Comparison of ENCODE assay signal across 8 cellular contexts in the genomic region with DNA sequence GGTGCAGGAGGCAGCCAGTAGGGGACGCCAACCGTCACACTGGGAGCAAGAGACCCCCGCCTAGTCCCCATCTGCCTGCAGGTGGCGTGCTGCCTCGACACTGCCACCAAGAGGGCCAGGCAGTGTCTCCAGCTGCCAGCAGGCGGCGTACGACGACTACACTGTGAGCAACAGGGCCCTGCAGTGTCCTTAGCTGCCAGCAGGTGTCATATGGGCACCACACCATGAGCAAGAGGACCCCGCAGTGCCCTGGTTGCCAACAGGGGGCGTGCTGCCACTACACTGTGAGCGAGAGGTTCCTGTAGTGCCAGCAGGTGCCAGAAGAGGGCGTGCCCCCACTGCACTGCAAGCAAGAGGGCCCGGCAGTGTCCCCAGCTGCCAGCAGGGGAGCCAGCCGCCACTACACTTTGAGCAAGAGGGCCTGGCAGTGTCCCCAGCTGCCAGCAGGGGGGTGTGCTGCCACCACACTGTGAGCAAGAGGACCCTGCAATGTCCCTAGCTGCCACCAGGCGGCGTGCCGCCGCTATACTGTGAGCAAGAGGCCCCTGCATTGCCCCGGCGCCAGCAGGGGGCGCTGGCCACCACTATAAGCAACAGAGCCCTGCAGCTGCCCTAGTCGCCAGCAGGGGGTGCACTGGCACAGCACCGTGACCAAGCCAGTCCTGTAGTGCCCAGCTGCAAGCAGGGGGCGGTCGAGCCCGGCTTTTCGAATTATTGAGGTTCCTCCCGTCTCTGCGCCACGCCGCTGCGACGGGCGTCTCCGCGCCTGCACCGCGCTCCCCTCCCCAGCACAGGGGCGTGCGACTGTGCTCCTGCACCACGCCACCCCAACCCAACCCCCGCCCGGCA. TPM values are rescaled to one million over a fixed set of nuclear protein-coding genes. Genes with fewer than 3 reads are reported as not detected.
DNase-seq lines count a peak whose midpoint lies in the region; ATAC-seq and TF ChIP-seq lines count a peak whose summit lies in the region.
"Not testable (repeated sequence)": the region's sequence is repeated elsewhere in the genome, so short reads cannot be mapped to it uniquely, and the experiment has no call there.

No MANE protein-coding gene starts in this region.

- not testable (repeated sequence) for H3K4me1 ChIP-seq in esophagus squamous epithelium

- H3K4me2 ChIP-seq in neural cell (ENCODE audit: low read length) = not testable (repeated sequence)

- not testable (repeated sequence) for H3K36me3 ChIP-seq in esophagus squamous epithelium; neural cell (ENCODE audit: insufficient read depth, low read length)

- H3K79me2 ChIP-seq in neural cell (replicated peaks; ENCODE audit: insufficient read depth, low read length) = not testable (repeated sequence)

- DNase-seq in ELR (ENCODE audit: low read depth) (peak; percentile 54), RKO (ENCODE audit: low spot score) (peak; percentile 85)
- peak; percentile 78 for DNase-seq in activated T-cell treated with anti-CD3 and anti-CD28 coated beads, Interleukin-2, amount 50 U/mL, for 1 hour
- DNase-seq in esophagus squamous epithelium (lab: John Stamatoyannopoulos, UW) = not testable (repeated sequence)
- DNase-seq in stimulated activated naive CD4-positive, alpha-beta T cell (lab: John Stamatoyannopoulos, UW) = peak; percentile 58 to 83 (median 71)

- not testable (repeated sequence) for H3F3A ChIP-seq in neural cell (ENCODE audit: insufficient read depth, low read length, poor library complexity, severe bottlenecking)

- not testable (repeated sequence) for H3K27me3 ChIP-seq in esophagus squamous epithelium; neural cell (ENCODE audit: insufficient read depth, low read depth, low read length)

- H3K9me3 ChIP-seq in esophagus squamous epithelium; neural cell (ENCODE audit: low read length): not testable (repeated sequence)

- intact Hi-C loops in esophagus squamous epithelium (cut with DNase I) = not testable (repeated sequence)

- TF ChIP-seq POLR2A in esophagus squamous epithelium (IDR thresholded peaks at IDR 0.05) = not testable (repeated sequence)

- H3K27ac ChIP-seq in esophagus squamous epithelium; neural cell (ENCODE audit: low read length): not testable (repeated sequence)

- not testable (repeated sequence) for H2AFZ ChIP-seq in neural cell (ENCODE audit: low read depth, low read length)

- ATAC-seq in GM21737 (IDR thresholded peaks at IDR 0.05; ENCODE audit: unreplicated experiment) = peak; percentile 94

- 79 to 93% methylated on average over 13 to 17 of the region's 44 CpGs for WGBS in esophagus squamous epithelium, 2 donors

- TF ChIP-seq EP300 in Ishikawa (IDR thresholded peaks at IDR 0.05; ENCODE audit: borderline replicate concordance); neural cell (conservative IDR thresholded peaks at IDR 0.05; ENCODE audit: poor library complexity, severe bottlenecking): not testable (repeated sequence)

- not testable (repeated sequence) for H3K9me2 ChIP-seq in neural cell (ENCODE audit: insufficient read depth, low read length)

- TF ChIP-seq RAD21 in Ishikawa (IDR thresholded peaks at IDR 0.05; ENCODE audit: low read depth) (peak; percentile 37), neural cell (conservative IDR thresholded peaks at IDR 0.05) (peak; percentile 41)

- not testable (repeated sequence) for H4K20me1 ChIP-seq in neural cell (ENCODE audit: insufficient read depth)

- H3K9ac ChIP-seq in neural cell (ENCODE audit: low read length) = not testable (repeated sequence)

- TF ChIP-seq CTCF in esophagus squamous epithelium (IDR thresholded peaks at IDR 0.05) (peak; percentile 24 to 92 (median 58)), neural cell (IDR thresholded peaks at IDR 0.05; ENCODE audit: poor library complexity, severe bottlenecking) (peak; percentile 80)

- H3K4me3 ChIP-seq in esophagus squamous epithelium; neural cell (ENCODE audit: low read length): not testable (repeated sequence)

TF ChIP-seq in Ishikawa, 13 proteins besides CTCF, POLR2A, EP300 and RAD21:
- peak; percentile 23; the same call in 1 of the 2 replicates for TF ChIP-seq TCF12 (IDR thresholded peaks at IDR 0.05; ENCODE audit: low read depth)

TF ChIP-seq in neural cell, 6 proteins besides CTCF, POLR2A, EP300 and RAD21:
- TF ChIP-seq SMC3 (conservative IDR thresholded peaks at IDR 0.05; ENCODE audit: poor library complexity) = peak; percentile 67

RNA-seq across cellular contexts. Expression of a gene that starts 30.3 kb away (rescaled TPM):
- total RNA-seq in esophagus squamous epithelium = 10 to 100 TPM; 34.5 to 58.9 (median 47.8) TPM
- polyA plus RNA-seq in neural cell = 267 and 270 TPM in 2 replicates
- 208 and 238 TPM in 2 replicates for polyA minus RNA-seq in neural cell
